Comparison of ENCODE assay signal across 17 cellular contexts in the genomic region with DNA sequence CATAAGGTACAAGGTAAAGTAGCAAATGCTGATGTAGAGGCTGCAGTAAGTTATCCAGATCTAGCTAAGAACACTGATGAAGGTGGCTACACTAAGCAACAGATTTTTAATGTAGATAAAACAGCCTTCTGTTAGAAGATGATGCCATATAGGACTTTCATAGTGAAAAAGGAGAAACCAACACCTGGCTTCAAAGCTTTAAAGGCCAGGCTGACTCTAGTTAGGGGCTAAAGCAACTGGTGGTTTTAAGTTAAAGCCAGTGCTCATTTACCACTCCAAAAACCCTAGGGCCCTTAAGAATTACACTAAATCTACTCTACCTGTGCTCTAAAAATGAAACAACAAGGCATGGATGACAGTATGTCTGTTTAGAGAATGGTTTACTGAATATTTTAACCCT.
DNase-seq lines count a peak whose midpoint lies in the region; ATAC-seq and TF ChIP-seq lines count a peak whose summit lies in the region.
"Had no signal": no experiment of that assay in that cellular context is flagged by ENCODE, and none has a peak within 500 bp of the region (broad histone marks: within the 10 kb centered on the region; RNA-seq: fewer than 3 reads in every experiment).

No MANE protein-coding gene starts in this region.

- H3K9me3 ChIP-seq in CD4-positive, alpha-beta T cell (ENCODE audit: control insufficient read depth, low read length) = no peaks in the 10 kb centered on the region
- H3K9me3 ChIP-seq in naive thymus-derived CD4-positive, alpha-beta T cell (ENCODE audit: control insufficient read depth in 2 of 3, low read length in 3 of 3) = peaks cover 0 to 4% (median 0%) of the 10 kb centered on the region in 3 experiments
- no peaks in the 10 kb centered on the region for H3K9me3 ChIP-seq in BE2C

- ATAC-seq in activated T-cell treated with anti-CD3 and anti-CD28 coated beads, Interleukin-2, amount 50 U/mL, for 72 hours (replicated peaks in 1 of 2) = peak; percentile 38 to 54
- ATAC-seq in CD4-positive, alpha-beta T cell (ENCODE audit: poor library complexity) = no peak
- no peak for ATAC-seq in naive thymus-derived CD4-positive, alpha-beta T cell
- no peak for ATAC-seq in HG03139 (IDR thresholded peaks at IDR 0.05; ENCODE audit: unreplicated experiment)
- ATAC-seq: GM12878 had no signal

- H3K4me3 ChIP-seq in Jurkat, Clone E6-1 (ENCODE audit: low read length) = no peak overlapping the region
- no peak overlapping the region for H3K4me3 ChIP-seq in naive thymus-derived CD4-positive, alpha-beta T cell (ENCODE audit: low read length)
- H3K4me3 ChIP-seq in BE2C (ENCODE audit: low read depth, low read length) = no peak overlapping the region
- H3K4me3 ChIP-seq: GM12878 had no signal

- intact Hi-C loops in CD4-positive, alpha-beta T cell (cut with DNase I, micrococcal nuclease) = no loop called here
- intact Hi-C loops in naive thymus-derived CD4-positive, alpha-beta T cell (cut with micrococcal nuclease) = no loop called here

- CTCF ChIA-PET in CD4-positive, alpha-beta T cell (lab: Charles Lee) = interaction anchor here (1.1 kb wide), 1 partner anchor 23 kb away, joined by 3 read pairs; no protein-coding TSS in a partner anchor
- CTCF ChIA-PET in naive thymus-derived CD4-positive, alpha-beta T cell (lab: Charles Lee) = interaction anchor here (1.1 to 1.5 kb wide), 3 partner anchors 194 to 278 kb away, joined by 3 to 4 read pairs (median 4); no protein-coding TSS in a partner anchor

- POLR2A ChIA-PET in CD4-positive, alpha-beta T cell (lab: Charles Lee) = no interaction called here
- POLR2A ChIA-PET in naive thymus-derived CD4-positive, alpha-beta T cell (lab: Charles Lee) = interaction anchor here (0.8 to 1.6 kb wide), 4 partner anchors 14 to 235 kb away, joined by 3 read pairs; no protein-coding TSS in a partner anchor

- peaks cover 12 to 62% of the 10 kb centered on the region in 2 donors for H3K4me1 ChIP-seq in naive thymus-derived CD4-positive, alpha-beta T cell (ENCODE audit: control insufficient read depth in 2 of 2, insufficient read depth in 2 of 2, low read length in 2 of 2)
- no peaks in the 10 kb centered on the region for H3K4me1 ChIP-seq in BE2C

- no peak overlapping the region for H3K27ac Mint-ChIP-seq in activated T-cell treated with anti-CD3 and anti-CD28 coated beads, Interleukin-2, amount 50 U/mL, for 72 hours
- peak overlapping the region; percentile 81 for H3K27ac Mint-ChIP-seq in CD4-positive, alpha-beta T cell
- peak overlapping the region in 8 of 9 donors; percentile 22 to 84 (median 60) for H3K27ac Mint-ChIP-seq in naive thymus-derived CD4-positive, alpha-beta T cell
- H3K27ac Mint-ChIP-seq: H9 had no signal

- H3K27me3 Mint-ChIP-seq in activated T-cell treated with anti-CD3 and anti-CD28 coated beads, Interleukin-2, amount 50 U/mL, for 72 hours (ENCODE audit: low read depth) = no peaks in the 10 kb centered on the region
- no peaks in the 10 kb centered on the region for H3K27me3 Mint-ChIP-seq in CD4-positive, alpha-beta T cell
- H3K27me3 Mint-ChIP-seq in naive thymus-derived CD4-positive, alpha-beta T cell = peaks cover 0 to 13% (median 0%) of the 10 kb centered on the region in 5 donors
- H3K27me3 Mint-ChIP-seq: CD8-positive, alpha-beta memory T cell had no signal

- peaks cover 7 to 11% of the 10 kb centered on the region in 2 donors for H3K36me3 Mint-ChIP-seq in activated T-cell treated with anti-CD3 and anti-CD28 coated beads, Interleukin-2, amount 50 U/mL, for 72 hours (ENCODE audit: insufficient read depth in 2 of 2)
- H3K36me3 Mint-ChIP-seq in CD4-positive, alpha-beta T cell (ENCODE audit: low read depth) = peaks cover 6% of the 10 kb centered on the region
- peaks cover 7 to 19% (median 10%) of the 10 kb centered on the region in 5 donors for H3K36me3 Mint-ChIP-seq in naive thymus-derived CD4-positive, alpha-beta T cell

- no peaks in the 10 kb centered on the region for H3K27me3 ChIP-seq in CD4-positive, alpha-beta T cell (ENCODE audit: control insufficient read depth, insufficient read depth, low read length)
- no peaks in the 10 kb centered on the region for H3K27me3 ChIP-seq in naive thymus-derived CD4-positive, alpha-beta T cell (ENCODE audit: control insufficient read depth in 2 of 2, insufficient read depth in 2 of 2, low read length in 2 of 2)
- no peaks in the 10 kb centered on the region for H3K27me3 ChIP-seq in BE2C

- no peak for DNase-seq in activated T-cell treated with anti-CD3 and anti-CD28 coated beads, Interleukin-2, amount 50 U/mL, for 72 hours
- no peak for DNase-seq in activated T-cell treated with anti-CD3 and anti-CD28 coated beads, Interleukin-2, amount 50 U/mL, for 1 hour
- no peak for DNase-seq in CD4-positive, alpha-beta T cell
- DNase-seq in Jurkat, Clone E6-1 (ENCODE audit: low read depth, low spot score) = peak; percentile 42
- no peak for DNase-seq in naive thymus-derived CD4-positive, alpha-beta T cell
- DNase-seq in BE2C (no peak), NCI-H146 treated with DMSO at 0.1 percent for 48 hours (lab: John Stamatoyannopoulos, UW; ENCODE audit: unreplicated experiment) (no peak)
- DNase-seq: CD8-positive, alpha-beta memory T cell; COR-L47; DMS 273 treated with DMSO at 0.1 percent for 48 hours; DMS53; DND-41; EL; H9 had no signal

- H3K9me3 Mint-ChIP-seq in activated T-cell treated with anti-CD3 and anti-CD28 coated beads, Interleukin-2, amount 50 U/mL, for 72 hours = peaks cover 6% of the 10 kb centered on the region in 2 donors
- H3K9me3 Mint-ChIP-seq in CD4-positive, alpha-beta T cell = peaks cover 8% of the 10 kb centered on the region
- peaks cover 0 to 29% (median 12%) of the 10 kb centered on the region in 11 donors for H3K9me3 Mint-ChIP-seq in naive thymus-derived CD4-positive, alpha-beta T cell

- no peak overlapping the region for H3K4me3 Mint-ChIP-seq in activated T-cell treated with anti-CD3 and anti-CD28 coated beads, Interleukin-2, amount 50 U/mL, for 72 hours
- H3K4me3 Mint-ChIP-seq in CD4-positive, alpha-beta T cell = no peak overlapping the region
- H3K4me3 Mint-ChIP-seq in naive thymus-derived CD4-positive, alpha-beta T cell = peak overlapping the region in 3 of 10 donors; percentile 37 to 75 (median 58)
- H3K4me3 Mint-ChIP-seq: CD8-positive, alpha-beta memory T cell; H9 had no signal

- peaks cover 55% of the 10 kb centered on the region for H3K4me1 Mint-ChIP-seq in activated T-cell treated with anti-CD3 and anti-CD28 coated beads, Interleukin-2, amount 50 U/mL, for 72 hours (ENCODE audit: low read depth)
- peaks cover 61% of the 10 kb centered on the region for H3K4me1 Mint-ChIP-seq in CD4-positive, alpha-beta T cell (ENCODE audit: low read depth)
- H3K4me1 Mint-ChIP-seq in naive thymus-derived CD4-positive, alpha-beta T cell = peaks cover 39 to 83% (median 66%) of the 10 kb centered on the region in 7 donors

- no peak for TF ChIP-seq CTCF in CD4-positive, alpha-beta T cell (IDR thresholded peaks at IDR 0.05)
- no peak for TF ChIP-seq CTCF in BE2C (IDR thresholded peaks at IDR 0.05; ENCODE audit: low read depth, low read length)

- H3K27ac ChIP-seq in CD4-positive, alpha-beta T cell (ENCODE audit: low read depth, low read length) = no peak overlapping the region
- no peak overlapping the region for H3K27ac ChIP-seq in naive thymus-derived CD4-positive, alpha-beta T cell (ENCODE audit: low read depth, low read length)
- H3K27ac ChIP-seq: C4-2B had no signal

- H3K36me3 ChIP-seq in naive thymus-derived CD4-positive, alpha-beta T cell (ENCODE audit: control insufficient read depth in 2 of 3, insufficient read depth in 3 of 3, low read length in 3 of 3) = no peaks in the 10 kb centered on the region
- H3K36me3 ChIP-seq in BE2C = no peaks in the 10 kb centered on the region

Comparison
In these comparisons a context has a peak if more than half of its experiments do, and no peak if none do; other contexts are left out.
1. ATAC-seq: peak in activated T-cell treated with anti-CD3 and anti-CD28 coated beads, Interleukin-2, amount 50 U/mL, for 72 hours (2 of 2); none in CD4-positive, alpha-beta T cell (single experiment), naive thymus-derived CD4-positive, alpha-beta T cell (single experiment) and HG03139 (single experiment).